ENCODE assay signal across 8 cellular contexts in genomic region chr13:21670006-21670882, GRCh38. TPM values are rescaled to one million over a fixed set of nuclear protein-coding genes. Genes with fewer than 3 reads are reported as not detected.
DNase-seq lines count a peak whose midpoint lies in the region; ATAC-seq, FAIRE-seq and TF ChIP-seq lines count a peak whose summit lies in the region.

No MANE protein-coding gene starts in this region.

- intact Hi-C loops in GM12878 (cut with micrococcal nuclease; ENCODE audit: unreplicated experiment): loop anchor here (5.0 kb wide), 2 partner anchors 392 to 447 kb away; no protein-coding TSS in a partner anchor

- TF ChIP-seq RAD21 in GM12878 (IDR thresholded peaks at IDR 0.05; ENCODE audit: insufficient read depth, low read depth, low read length): 0 out of 2 replicates have a peak, but pooled peaks have one; percentile 17

- H3K4me1 Mint-ChIP-seq in IgD-negative memory B cell (peaks cover 22 to 27% (median 22%) of the 10 kb centered on the region in 3 donors), T-cell (peaks cover 32 to 39% (median 38%) of the 10 kb centered on the region in 3 donors)

- ATAC-seq in GM21526 (IDR thresholded peaks at IDR 0.05; ENCODE audit: low FRiP score, unreplicated experiment): peak; percentile 32
- ATAC-seq in T-cell (replicated peaks in 1 of 4): peak; percentile 30 to 42 (median 36)
- ATAC-seq in GM12878: peak; percentile 49

- H3K27ac Mint-ChIP-seq in IgD-negative memory B cell (peak overlapping the region; percentile 90 to 95 (median 90)), T-cell (peak overlapping the region; percentile 64 to 72)

- peak overlapping the region; percentile 75 for H3K4me3 ChIP-seq in GM12878
- H3K4me3 ChIP-seq in iPS-18c (ENCODE audit: insufficient read depth, low read depth, low read length): peak overlapping the region; percentile 76
- peak overlapping the region; percentile 82 to 89 (median 83) for H3K4me3 ChIP-seq in skeletal muscle tissue (ENCODE audit: low read length in 3 of 3)

- in situ Hi-C loops in GM12878 (cut with MboI): no loop called here

- no peak for FAIRE-seq in GM12878 (lab: Jason Lieb, UNC)

- H3K9ac ChIP-seq in GM12878 (ENCODE audit: control insufficient read depth, insufficient read depth, low read length) (peak overlapping the region; percentile 39; the same call in 1 of the 2 replicates), skeletal muscle tissue (ENCODE audit: low read depth in 1 of 3, low read length in 3 of 3) (peak overlapping the region in 2 of 3 donors; percentile 56 to 69)

- H3K27me3 Mint-ChIP-seq in IgD-negative memory B cell: peaks cover 33% of the 10 kb centered on the region
- peaks cover 0 to 16% of the 10 kb centered on the region in 2 donors for H3K27me3 Mint-ChIP-seq in T-cell

- H3K4me2 ChIP-seq in GM12878 (ENCODE audit: control insufficient read depth, insufficient read depth): peak overlapping the region; percentile 100

- 2% methylated on average over 68 of the region's 70 CpGs for WGBS in GM12878 (ENCODE audit: insufficient coverage, insufficient replicate concordance, low lambda C conversion rate, missing lambda C conversion rate)

- peak overlapping the region; percentile 89 for H2AFZ ChIP-seq in GM12878 (ENCODE audit: control insufficient read depth, low read depth, low read length)

- RAD21 ChIA-PET in GM12878 (lab: Charles Lee; ENCODE audit: unreplicated experiment): no interaction called here

- TF ChIP-seq EP300 in GM12878 (IDR thresholded peaks at IDR 0.05; ENCODE audit: borderline replicate concordance in 1 of 2, control insufficient read depth in 1 of 2, low read depth in 2 of 2, low read length in 2 of 2): no peak

- H3K27ac ChIP-seq in GM12878 (ENCODE audit: control insufficient read depth, insufficient read depth) (no peak overlapping the region), skeletal muscle tissue (ENCODE audit: low read depth, low read length) (no peak overlapping the region)

- no peaks in the 10 kb centered on the region for H3K79me2 ChIP-seq in GM12878 (ENCODE audit: control insufficient read depth, insufficient read depth, low read length)

- TF ChIP-seq CTCF in GM12878 (IDR thresholded peaks at IDR 0.05 in 2 of 3, conservative IDR thresholded peaks at IDR 0.05 in 1 of 3; ENCODE audit: control insufficient read depth in 2 of 3, extremely low read depth in 1 of 3, insufficient read depth in 1 of 3, low read depth in 3 of 3, low read length in 3 of 3): peak; percentile 23 to 38 (median 32); a peak in 4 of 6 replicates

- no peaks in the 10 kb centered on the region for H4K20me1 ChIP-seq in GM12878 (ENCODE audit: control insufficient read depth, insufficient read depth)

- POLR2A ChIA-PET in T-cell (lab: Charles Lee) (interaction anchor here (0.5 to 1.2 kb wide), 5 partner anchors 66 to 779 kb away, joined by 3 to 7 read pairs (median 3); partner anchors contain the start of gene MICU2 (in 1 of the 2)), GM12878 (lab: Charles Lee) (interaction anchor here (0.5 kb wide), 1 partner anchor 29 kb away, joined by 3 read pairs; no protein-coding TSS in a partner anchor)

- H3K4me1 ChIP-seq in GM12878 (ENCODE audit: control insufficient read depth, insufficient read depth, low read length) (peaks cover 23% of the 10 kb centered on the region), skeletal muscle tissue (ENCODE audit: control insufficient read depth in 3 of 3, insufficient read depth in 3 of 3, low read length in 3 of 3) (peaks cover 32 to 46% (median 44%) of the 10 kb centered on the region in 3 donors)

- SMC1A ChIA-PET in GM12878 (lab: Charles Lee; ENCODE audit: uncharacterized antibody, unreplicated experiment): no interaction called here

- no peak for TF ChIP-seq POLR2A in GM12878 (IDR thresholded peaks at IDR 0.05; ENCODE audit: low read depth, low read length)

- DNase-seq in DMS53 treated with DMSO at 0.1 percent for 48 hours (lab: John Stamatoyannopoulos, UW; ENCODE audit: unreplicated experiment) (peak; percentile 85), T-cell (peak in 30 of 34 experiments; percentile 24 to 68 (median 43)), GM12878 (ENCODE audit: low read depth, low spot score) (no peak), ureter (ENCODE audit: low spot score) (no peak)

- H3K9me3 Mint-ChIP-seq in IgD-negative memory B cell: no peaks in the 10 kb centered on the region
- no peaks in the 10 kb centered on the region for H3K9me3 Mint-ChIP-seq in T-cell

- H3K36me3 Mint-ChIP-seq in IgD-negative memory B cell: peaks cover 2% of the 10 kb centered on the region
- H3K36me3 Mint-ChIP-seq in T-cell: no peaks in the 10 kb centered on the region

- no peaks in the 10 kb centered on the region; the same call in 2 of the 3 replicates for H3K9me3 ChIP-seq in GM12878 (replicated peaks; ENCODE audit: control insufficient read depth, insufficient read depth, low read length)
- no peaks in the 10 kb centered on the region for H3K9me3 ChIP-seq in iPS-18c (ENCODE audit: control insufficient read depth, insufficient read depth, low read length)
- H3K9me3 ChIP-seq in skeletal muscle tissue (ENCODE audit: control insufficient read depth in 3 of 3, low read length in 3 of 3): no peaks in the 10 kb centered on the region

- H3K36me3 ChIP-seq in GM12878 (ENCODE audit: control insufficient read depth in 2 of 2, insufficient read depth in 2 of 2, low read length in 1 of 2): no peaks in the 10 kb centered on the region
- H3K36me3 ChIP-seq in skeletal muscle tissue (ENCODE audit: control insufficient read depth in 3 of 3, insufficient read depth in 3 of 3, low read length in 3 of 3): no peaks in the 10 kb centered on the region

- H3K27me3 ChIP-seq in GM12878 (replicated peaks in 1 of 2; ENCODE audit: control insufficient read depth in 2 of 2, insufficient read depth in 2 of 2, low read length in 1 of 2): peaks cover 15 to 25% of the 10 kb centered on the region in 2 experiments
- peaks cover 17 to 46% (median 45%) of the 10 kb centered on the region in 3 donors for H3K27me3 ChIP-seq in skeletal muscle tissue (ENCODE audit: control insufficient read depth in 3 of 3, insufficient read depth in 3 of 3, low read length in 3 of 3)

- CTCF ChIA-PET in T-cell (lab: Charles Lee): interaction anchor here (0.5 to 1.4 kb wide), 7 partner anchors 10 to 393 kb away, joined by 3 to 5 read pairs (median 3); partner anchors contain the start of gene MICU2 (in 1 of the 2)
- CTCF ChIA-PET in GM12878 (lab: Yijun Ruan, JAX): interaction anchor here (0.7 to 1.1 kb wide), 2 partner anchors 32 to 560 kb away, joined by 3 read pairs; no protein-coding TSS in a partner anchor

- BruUV-seq in GM12878 (replicated peaks; lab: Mats Ljungman, UMichigan): no TSS peak

- H3K4me3 Mint-ChIP-seq in IgD-negative memory B cell (peak overlapping the region; percentile 85 to 99 (median 96)), T-cell (peak overlapping the region; percentile 90 to 95 (median 91))

TF ChIP-seq in GM12878, 131 proteins besides CTCF, POLR2A, EP300 and RAD21 (continues in another document):
- TF ChIP-seq ZNF274 (IDR thresholded peaks at IDR 0.05; ENCODE audit: insufficient read depth, insufficient read length) (no peak), USF1 (IDR thresholded peaks at IDR 0.05; ENCODE audit: borderline replicate concordance, extremely low read length, insufficient read depth, low read depth, low read length) (no peak), YY1 (IDR thresholded peaks at IDR 0.05; ENCODE audit: low read depth, low read length) (no peak), WRNIP1 (IDR thresholded peaks at IDR 0.05; ENCODE audit: borderline replicate concordance, low read depth, low read length) (0 out of 2 replicates have a peak, but pooled peaks have one; percentile 43), FOXK2 (IDR thresholded peaks at IDR 0.05) (no peak), MYB (IDR thresholded peaks at IDR 0.05; ENCODE audit: borderline replicate concordance, low read depth, low read length) (no peak), PML (IDR thresholded peaks at IDR 0.05; ENCODE audit: low read length) (no peak)
- TF ChIP-seq, protein P1, sequence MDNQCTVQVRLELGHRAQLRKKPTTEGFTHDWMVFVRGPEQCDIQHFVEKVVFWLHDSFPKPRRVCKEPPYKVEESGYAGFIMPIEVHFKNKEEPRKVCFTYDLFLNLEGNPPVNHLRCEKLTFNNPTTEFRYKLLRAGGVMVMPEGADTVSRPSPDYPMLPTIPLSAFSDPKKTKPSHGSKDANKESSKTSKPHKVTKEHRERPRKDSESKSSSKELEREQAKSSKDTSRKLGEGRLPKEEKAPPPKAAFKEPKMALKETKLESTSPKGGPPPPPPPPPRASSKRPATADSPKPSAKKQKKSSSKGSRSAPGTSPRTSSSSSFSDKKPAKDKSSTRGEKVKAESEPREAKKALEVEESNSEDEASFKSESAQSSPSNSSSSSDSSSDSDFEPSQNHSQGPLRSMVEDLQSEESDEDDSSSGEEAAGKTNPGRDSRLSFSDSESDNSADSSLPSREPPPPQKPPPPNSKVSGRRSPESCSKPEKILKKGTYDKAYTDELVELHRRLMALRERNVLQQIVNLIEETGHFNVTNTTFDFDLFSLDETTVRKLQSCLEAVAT (IDR thresholded peaks at IDR 0.05): no peak

RNA-seq across cellular contexts. Expression of gene FGF9, which starts 0.6 kb away (rescaled TPM):
- polyA plus RNA-seq in IgD-negative memory B cell: 3.6 TPM
- total RNA-seq in T-cell: 1 to 10 TPM; 1.2 to 3.7 (median 2.9) TPM
- total RNA-seq in GM12878 (2013; cell fraction: nucleolus; rRNA removed): 0.61 TPM in 1 of 2 replicates, not detected in the other
- 0.34 and 0.82 TPM in 2 replicates for total RNA-seq in GM12878 (2014; rRNA removed)
- 0.74 and 1.2 TPM in 2 replicates for total RNA-seq in GM12878 (2014; rRNA removed; fragmentation: Illumina TruSeq; extraction: Trizol)
- total RNA-seq in GM12878 (2021): 1.1 and 1.3 TPM in 2 replicates
- 0.31 TPM for polyA plus RNA-seq in GM12878 (2011; ENCODE audit: low read depth)
- 0.05 and 0.16 TPM in 2 replicates for polyA plus RNA-seq in GM12878 (2011; rRNA removed)
- polyA plus RNA-seq in GM12878 (2011; cell fraction: cytosol; rRNA removed): 0.03 TPM in 2 replicates
- 0.10 and 0.15 TPM in 2 replicates for polyA plus RNA-seq in GM12878 (2011; cell fraction: nucleus; rRNA removed)
- polyA plus RNA-seq in GM12878 (2012): 0.20 TPM in 2 replicates
- polyA plus RNA-seq in GM12878 (2014; fragmentation: Illumina TruSeq; extraction: Trizol): 0.73 and 0.82 TPM in 2 replicates
- polyA plus RNA-seq in GM12878 (2014; fragmentation: Nextera tagmentation; extraction: Ambion mirVana): 1 to 10 TPM in 1 of 2 experiments, under 1 TPM in 1; 0.92 to 1.0 TPM
- 0.42 and 1.4 TPM in 2 replicates for polyA plus RNA-seq in GM12878 (2014; rRNA removed)
- 1 to 10 TPM in 1 of 2 experiments, under 1 TPM in 1; 0.48 to 1.5 TPM for polyA plus RNA-seq in GM12878 (2016; fragmentation: Nextera tagmentation; extraction: Ambion mirVana)
- polyA minus RNA-seq in GM12878 (2011; rRNA and poly(A)+ RNA removed): 0.15 TPM in 1 of 2 replicates, not detected in the other
- polyA minus RNA-seq in GM12878 (2011; cell fraction: cytosol; rRNA and poly(A)+ RNA removed): not detected in 2 replicates
- under 0.01 and 0.19 TPM in 2 replicates for polyA minus RNA-seq in GM12878 (2011; cell fraction: nucleus; rRNA and poly(A)+ RNA removed)
- 3.7 TPM for total RNA-seq in skeletal muscle tissue
- total RNA-seq in ureter: 1.5 TPM

Comparison
In these comparisons a context has a peak if more than half of its experiments do, and no peak if none do; other contexts are left out.
1. DNase-seq: peak in DMS53 treated with DMSO at 0.1 percent for 48 hours (single experiment) and T-cell (30 of 34); none in GM12878 (single experiment) and ureter (single experiment).
2. Peak in every context shown above with its lines, with median percentiles within 50 percentile points of each other: ATAC-seq and H3K4me3 ChIP-seq.